Comparison of ENCODE assay signal across 7 cellular contexts in the genomic region with DNA sequence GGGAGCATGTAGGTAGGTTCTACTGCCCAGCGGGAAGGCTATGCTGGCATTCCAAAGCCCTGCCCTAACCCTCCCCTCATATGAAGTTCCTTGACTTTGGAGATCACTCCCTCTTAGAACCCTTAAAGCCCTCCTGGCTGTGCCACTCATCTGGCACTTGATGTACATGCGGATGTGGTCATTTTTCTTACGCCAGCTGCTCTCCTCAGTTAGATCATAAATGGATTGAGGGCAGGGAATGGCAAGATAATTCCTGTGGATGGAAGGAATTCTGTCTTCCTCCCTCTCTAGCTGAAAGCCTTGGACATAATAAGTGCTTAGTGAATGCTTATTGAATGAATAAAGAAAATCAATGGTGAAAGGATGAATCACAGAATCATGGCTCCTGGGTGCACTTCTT.
"Had no signal": no experiment of that assay in that cellular context is flagged by ENCODE, and none has a peak within 500 bp of the region (broad histone marks: within the 10 kb centered on the region; RNA-seq: fewer than 3 reads in every experiment).

No MANE protein-coding gene starts in this region.

- H2AFZ ChIP-seq: GM23338 had no signal

- H3K4me3 ChIP-seq: GM23338 had no signal

- DNase-seq: H9, HCEC 1CT, IMR-90 had no signal

- FAIRE-seq: H1, H54, HTR-8/SVneo had no signal

- H3K4me2 ChIP-seq: GM23338 had no signal
